Comparison of ENCODE assay signal across 8 cellular contexts in genomic region chr3:44555753-44556152, GRCh38. TPM values are rescaled to one million over a fixed set of nuclear protein-coding genes. Genes with fewer than 3 reads are reported as not detected.
DNase-seq lines count a peak whose midpoint lies in the region; ATAC-seq and TF ChIP-seq lines count a peak whose summit lies in the region.

No MANE protein-coding gene starts in this region.

- H3K27me3 ChIP-seq in SU-DHL-6 (ENCODE audit: low read length) (no peaks in the 10 kb centered on the region), gastroesophageal sphincter (peaks cover 20% of the 10 kb centered on the region)

- H3K4me1 ChIP-seq in gastroesophageal sphincter = peaks cover 0 to 18% (median 4%) of the 10 kb centered on the region in 3 donors

- TF ChIP-seq POLR2A in gastroesophageal sphincter (IDR thresholded peaks at IDR 0.05) = no peak

- DNase-seq in skeletal muscle cell (ENCODE audit: low read depth) (no peak), NK-92 (lab: John Stamatoyannopoulos, UW; ENCODE audit: unreplicated experiment) (no peak), NCI-H774 (lab: John Stamatoyannopoulos, UW) (no peak), epidermal melanocyte (ENCODE audit: insufficient read length, low spot score) (no peak), DMS53 treated with DMSO at 0.1 percent for 48 hours (lab: John Stamatoyannopoulos, UW; ENCODE audit: unreplicated experiment) (no peak)

- H3K9me3 ChIP-seq in SU-DHL-6 (ENCODE audit: insufficient read depth, low read length) = no peaks in the 10 kb centered on the region
- H3K9me3 ChIP-seq in gastroesophageal sphincter = no peaks in the 10 kb centered on the region

- no peak overlapping the region for H3K27ac ChIP-seq in SU-DHL-6 (ENCODE audit: low read depth, low read length)
- peak overlapping the region in 2 of 4 donors; percentile 84 to 85 for H3K27ac ChIP-seq in gastroesophageal sphincter

- no peaks in the 10 kb centered on the region for H4K20me1 ChIP-seq in SU-DHL-6 (ENCODE audit: low read depth, low read length)

- H3K4me3 ChIP-seq in GM12875 (ENCODE audit: low read depth, low read length) (peak overlapping the region; percentile 67), SU-DHL-6 (ENCODE audit: insufficient read depth, low read length, poor library complexity, severe bottlenecking) (peak overlapping the region; percentile 55), gastroesophageal sphincter (peak overlapping the region; percentile 70 to 81), skeletal muscle cell (ENCODE audit: low read depth, low read length) (peak overlapping the region; percentile 56)

- H3K9me2 ChIP-seq in SU-DHL-6 (replicated peaks; ENCODE audit: insufficient read depth, low read length) = no peaks in the 10 kb centered on the region

- 13 to 14% methylated on average over 4 of the region's 5 CpGs for WGBS in gastroesophageal sphincter (ENCODE audit: low coverage in 1 of 2), 2 donors

- no peaks in the 10 kb centered on the region for H3K79me2 ChIP-seq in SU-DHL-6 (ENCODE audit: insufficient read depth, low read length)

- H2AFZ ChIP-seq in SU-DHL-6 (ENCODE audit: low read depth, low read length, severe bottlenecking) = peak overlapping the region; percentile 81

- no peak for ATAC-seq in gastroesophageal sphincter

- no peaks in the 10 kb centered on the region for H3F3A ChIP-seq in SU-DHL-6 (ENCODE audit: insufficient read depth)

- no peak for TF ChIP-seq EP300 in gastroesophageal sphincter (IDR thresholded peaks at IDR 0.05)

- peak overlapping the region; percentile 63 for H3K4me2 ChIP-seq in SU-DHL-6 (ENCODE audit: low read depth, low read length, poor library complexity, severe bottlenecking)

- TF ChIP-seq CTCF in GM12875 (IDR thresholded peaks at IDR 0.05; ENCODE audit: borderline replicate concordance, insufficient read depth, low read depth, low read length) = no peak
- no peak for TF ChIP-seq CTCF in SU-DHL-6 (IDR thresholded peaks at IDR 0.05; ENCODE audit: insufficient read depth, low read length, poor library complexity, severe bottlenecking)
- TF ChIP-seq CTCF in gastroesophageal sphincter (IDR thresholded peaks at IDR 0.05) = no peak

- peak overlapping the region; percentile 48 for H3K9ac ChIP-seq in SU-DHL-6 (ENCODE audit: low read length)

- H3K36me3 ChIP-seq in SU-DHL-6 (ENCODE audit: low read length) (no peaks in the 10 kb centered on the region), gastroesophageal sphincter (peaks cover 0 to 37% of the 10 kb centered on the region in 2 donors)

RNA-seq across cellular contexts. Expression of gene ZKSCAN7, which starts 0.8 kb away (rescaled TPM):
- 1 to 10 TPM; 3.5 to 6.1 (median 5.0) TPM for total RNA-seq in gastroesophageal sphincter

RNA-seq across cellular contexts. Expression of gene ZNF660, which starts 29.0 kb away (rescaled TPM):
- 1 to 10 TPM in 3 of 4 donors, under 1 TPM in 1; 0.82 to 5.0 (median 3.5) TPM for total RNA-seq in gastroesophageal sphincter
